In the genomic region with DNA sequence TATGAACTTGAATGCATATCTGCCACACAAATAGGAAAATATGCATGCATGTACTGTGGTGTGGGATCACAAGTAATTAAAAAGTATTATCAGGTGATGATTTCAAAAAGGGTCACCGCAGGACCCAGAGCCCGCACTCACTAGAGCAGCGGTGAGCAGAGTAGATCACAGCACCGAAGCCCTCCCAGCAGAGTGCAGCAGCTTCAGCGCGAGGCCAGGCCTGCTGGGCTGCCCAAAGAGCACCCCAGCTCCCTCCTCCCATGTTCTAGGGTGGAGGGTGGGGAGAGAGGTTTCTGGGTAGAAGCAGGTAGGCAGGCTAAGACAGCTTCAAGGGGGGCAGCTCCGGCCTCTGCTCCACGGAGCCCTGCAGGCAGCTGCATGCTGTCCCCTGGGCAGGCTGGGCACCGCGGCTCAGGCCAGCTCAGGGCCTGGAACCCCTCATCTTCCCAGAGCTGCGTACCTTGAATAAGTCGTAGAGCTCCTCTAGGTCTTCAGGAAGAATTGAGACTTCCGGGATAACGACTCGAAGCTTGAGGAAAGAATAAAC, we compare ENCODE assay signal across 1 cellular context.
TF ChIP-seq lines count a peak whose summit lies in the region.

No MANE protein-coding gene starts in this region.

TF ChIP-seq in GM23338, 12 proteins besides CTCF, POLR2A, EP300 and RAD21:
- TF ChIP-seq, protein P1, sequence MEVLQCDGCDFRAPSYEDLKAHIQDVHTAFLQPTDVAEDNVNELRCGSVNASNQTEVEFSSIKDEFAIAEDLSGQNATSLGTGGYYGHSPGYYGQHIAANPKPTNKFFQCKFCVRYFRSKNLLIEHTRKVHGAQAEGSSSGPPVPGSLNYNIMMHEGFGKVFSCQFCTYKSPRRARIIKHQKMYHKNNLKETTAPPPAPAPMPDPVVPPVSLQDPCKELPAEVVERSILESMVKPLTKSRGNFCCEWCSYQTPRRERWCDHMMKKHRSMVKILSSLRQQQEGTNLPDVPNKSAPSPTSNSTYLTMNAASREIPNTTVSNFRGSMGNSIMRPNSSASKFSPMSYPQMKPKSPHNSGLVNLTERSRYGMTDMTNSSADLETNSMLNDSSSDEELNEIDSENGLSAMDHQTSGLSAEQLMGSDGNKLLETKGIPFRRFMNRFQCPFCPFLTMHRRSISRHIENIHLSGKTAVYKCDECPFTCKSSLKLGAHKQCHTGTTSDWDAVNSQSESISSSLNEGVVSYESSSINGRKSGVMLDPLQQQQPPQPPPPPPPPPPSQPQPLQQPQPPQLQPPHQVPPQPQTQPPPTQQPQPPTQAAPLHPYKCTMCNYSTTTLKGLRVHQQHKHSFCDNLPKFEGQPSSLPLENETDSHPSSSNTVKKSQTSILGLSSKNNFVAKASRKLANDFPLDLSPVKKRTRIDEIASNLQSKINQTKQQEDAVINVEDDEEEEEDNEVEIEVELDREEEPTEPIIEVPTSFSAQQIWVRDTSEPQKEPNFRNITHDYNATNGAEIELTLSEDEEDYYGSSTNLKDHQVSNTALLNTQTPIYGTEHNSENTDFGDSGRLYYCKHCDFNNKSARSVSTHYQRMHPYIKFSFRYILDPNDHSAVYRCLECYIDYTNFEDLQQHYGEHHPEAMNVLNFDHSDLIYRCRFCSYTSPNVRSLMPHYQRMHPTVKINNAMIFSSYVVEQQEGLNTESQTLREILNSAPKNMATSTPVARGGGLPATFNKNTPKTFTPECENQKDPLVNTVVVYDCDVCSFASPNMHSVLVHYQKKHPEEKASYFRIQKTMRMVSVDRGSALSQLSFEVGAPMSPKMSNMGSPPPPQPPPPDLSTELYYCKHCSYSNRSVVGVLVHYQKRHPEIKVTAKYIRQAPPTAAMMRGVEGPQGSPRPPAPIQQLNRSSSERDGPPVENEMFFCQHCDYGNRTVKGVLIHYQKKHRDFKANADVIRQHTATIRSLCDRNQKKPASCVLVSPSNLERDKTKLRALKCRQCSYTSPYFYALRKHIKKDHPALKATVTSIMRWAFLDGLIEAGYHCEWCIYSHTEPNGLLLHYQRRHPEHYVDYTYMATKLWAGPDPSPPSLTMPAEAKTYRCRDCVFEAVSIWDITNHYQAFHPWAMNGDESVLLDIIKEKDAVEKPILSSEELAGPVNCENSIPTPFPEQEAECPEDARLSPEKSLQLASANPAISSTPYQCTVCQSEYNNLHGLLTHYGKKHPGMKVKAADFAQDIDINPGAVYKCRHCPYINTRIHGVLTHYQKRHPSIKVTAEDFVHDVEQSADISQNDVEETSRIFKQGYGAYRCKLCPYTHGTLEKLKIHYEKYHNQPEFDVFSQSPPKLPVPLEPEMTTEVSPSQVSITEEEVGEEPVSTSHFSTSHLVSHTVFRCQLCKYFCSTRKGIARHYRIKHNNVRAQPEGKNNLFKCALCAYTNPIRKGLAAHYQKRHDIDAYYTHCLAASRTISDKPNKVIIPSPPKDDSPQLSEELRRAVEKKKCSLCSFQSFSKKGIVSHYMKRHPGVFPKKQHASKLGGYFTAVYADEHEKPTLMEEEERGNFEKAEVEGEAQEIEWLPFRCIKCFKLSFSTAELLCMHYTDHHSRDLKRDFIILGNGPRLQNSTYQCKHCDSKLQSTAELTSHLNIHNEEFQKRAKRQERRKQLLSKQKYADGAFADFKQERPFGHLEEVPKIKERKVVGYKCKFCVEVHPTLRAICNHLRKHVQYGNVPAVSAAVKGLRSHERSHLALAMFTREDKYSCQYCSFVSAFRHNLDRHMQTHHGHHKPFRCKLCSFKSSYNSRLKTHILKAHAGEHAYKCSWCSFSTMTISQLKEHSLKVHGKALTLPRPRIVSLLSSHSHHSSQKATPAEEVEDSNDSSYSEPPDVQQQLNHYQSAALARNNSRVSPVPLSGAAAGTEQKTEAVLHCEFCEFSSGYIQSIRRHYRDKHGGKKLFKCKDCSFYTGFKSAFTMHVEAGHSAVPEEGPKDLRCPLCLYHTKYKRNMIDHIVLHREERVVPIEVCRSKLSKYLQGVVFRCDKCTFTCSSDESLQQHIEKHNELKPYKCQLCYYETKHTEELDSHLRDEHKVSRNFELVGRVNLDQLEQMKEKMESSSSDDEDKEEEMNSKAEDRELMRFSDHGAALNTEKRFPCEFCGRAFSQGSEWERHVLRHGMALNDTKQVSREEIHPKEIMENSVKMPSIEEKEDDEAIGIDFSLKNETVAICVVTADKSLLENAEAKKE (CRISPR knock-in tag; IDR thresholded peaks at IDR 0.05), result no peak
- TF ChIP-seq POLR2AphosphoS5 (IDR thresholded peaks at IDR 0.05; ENCODE audit: low read depth), result 0 out of 2 replicates have a peak, but pooled peaks have one; percentile 12
